8 cellular contexts compared by ENCODE assay signal in the genomic region with DNA sequence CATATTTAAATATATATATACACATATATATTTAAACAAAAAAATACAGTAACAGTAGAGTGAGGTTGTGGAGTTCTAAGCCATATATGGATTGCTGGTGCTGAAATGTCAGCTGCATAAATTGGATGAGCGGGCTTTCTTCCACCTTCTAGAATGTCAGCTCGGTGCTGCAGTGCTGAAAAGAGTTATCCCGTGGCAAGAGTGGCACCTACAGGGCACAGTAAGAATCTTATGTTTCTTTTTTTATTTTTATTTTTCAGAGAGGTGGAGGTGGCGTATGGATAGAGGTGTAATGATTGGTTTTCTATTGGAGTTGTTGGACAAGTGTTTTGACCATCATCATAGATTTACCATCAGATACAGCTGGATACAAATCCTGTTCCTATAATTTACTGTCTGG.
DNase-seq lines count a peak whose midpoint lies in the region; ATAC-seq, FAIRE-seq and TF ChIP-seq lines count a peak whose summit lies in the region.

No MANE protein-coding gene starts in this region.

- BruUV-seq in K562 (replicated peaks; lab: Mats Ljungman, UMichigan), result no TSS peak

- TF ChIP-seq CTCF in HFF-Myc (IDR thresholded peaks at IDR 0.05; ENCODE audit: low read depth, low read length, missing control alignments) (peak; percentile 20), K562 (IDR thresholded peaks at IDR 0.05 in 2 of 3, conservative IDR thresholded peaks at IDR 0.05 in 1 of 3; ENCODE audit: insufficient read depth in 2 of 3, low read depth in 1 of 3, low read length in 3 of 3) (peak; percentile 25 to 51 (median 26); a peak in 4 of 6 replicates), kidney (IDR thresholded peaks at IDR 0.05; ENCODE audit: borderline replicate concordance, extremely low read depth, insufficient read depth) (peak; percentile 51)

- no peaks in the 10 kb centered on the region for H4K20me1 ChIP-seq in K562 (replicated peaks; ENCODE audit: control insufficient read depth, insufficient read depth, low read length)

- H3K4me2 ChIP-seq in K562 (ENCODE audit: insufficient read depth, low read length), result no peak overlapping the region

- H3K27ac ChIP-seq in K562 (ENCODE audit: extremely low read depth, low read depth, low read length) (no peak overlapping the region), kidney (ENCODE audit: low read depth in 2 of 2, low read length in 2 of 2) (no peak overlapping the region), substantia nigra (ENCODE audit: low read depth, low read length, poor library complexity, severe bottlenecking) (peak overlapping the region; percentile 80)

- WGBS in K562 (ENCODE audit: insufficient coverage, low coverage, missing lambda C conversion rate), result 4% methylated on average over 4 of the region's 4 CpGs

- FAIRE-seq in K562 (lab: Jason Lieb, UNC), result no peak
- FAIRE-seq in kidney (lab: Jason Lieb, UNC), result no peak

- no peaks in the 10 kb centered on the region for H3K9me1 ChIP-seq in K562 (ENCODE audit: control insufficient read depth, insufficient read depth, low read length)

- H3K4me1 ChIP-seq in K562 (replicated peaks in 1 of 2; ENCODE audit: control insufficient read depth in 2 of 2, insufficient read depth in 2 of 2, low read length in 2 of 2), result no peaks in the 10 kb centered on the region
- H3K4me1 ChIP-seq in kidney (ENCODE audit: control insufficient read depth in 1 of 2, insufficient read depth in 1 of 2, low read depth in 1 of 2, low read length in 2 of 2), result no peaks in the 10 kb centered on the region

- H3K79me2 ChIP-seq in K562 (ENCODE audit: control insufficient read depth, insufficient read depth, low read length), result no peaks in the 10 kb centered on the region

- H3K36me3 Mint-ChIP-seq in activated T-cell treated with anti-CD3 and anti-CD28 coated beads, Interleukin-2, amount 50 U/mL, for 4 hours (ENCODE audit: insufficient read depth), result no peaks in the 10 kb centered on the region

- H3K4me3 ChIP-seq in HFF-Myc (replicated peaks; ENCODE audit: low read depth, low read length) (no peak overlapping the region), K562 (no peak overlapping the region), kidney (ENCODE audit: low read length in 2 of 2) (no peak overlapping the region)

- H3K36me3 ChIP-seq in K562 (ENCODE audit: control insufficient read depth, insufficient read depth, low read length), result no peaks in the 10 kb centered on the region
- no peaks in the 10 kb centered on the region for H3K36me3 ChIP-seq in kidney (ENCODE audit: control insufficient read depth in 1 of 2, insufficient read depth in 2 of 2, low read length in 2 of 2)

- H3K9ac ChIP-seq in K562 (ENCODE audit: insufficient read depth in 1 of 2, low read depth in 2 of 2, low read length in 2 of 2) (no peak overlapping the region), kidney (ENCODE audit: low read length in 2 of 2) (no peak overlapping the region)

- H3K27me3 ChIP-seq in K562 (ENCODE audit: control insufficient read depth in 2 of 2, insufficient read depth in 2 of 2, low read length in 2 of 2), result no peaks in the 10 kb centered on the region

- H3K9me3 Mint-ChIP-seq in activated T-cell treated with anti-CD3 and anti-CD28 coated beads, Interleukin-2, amount 50 U/mL, for 4 hours, result no peaks in the 10 kb centered on the region

- H3K4me3 Mint-ChIP-seq in activated T-cell treated with anti-CD3 and anti-CD28 coated beads, Interleukin-2, amount 50 U/mL, for 4 hours, result no peak overlapping the region

- DNase-seq in COR-L47 (lab: John Stamatoyannopoulos, UW) (peak; percentile 66), HFF-Myc (ENCODE audit: extremely low read depth, low read depth) (no peak), NCI-H524 (lab: John Stamatoyannopoulos, UW) (peak; percentile 24 to 64), K562 (ENCODE audit: extremely low read depth in 1 of 4, low spot score in 3 of 4) (peak in 1 of 4 experiments; percentile 19), kidney (no peak), substantia nigra (lab: John Stamatoyannopoulos, UW) (peak in 37 of 49 donors; percentile 2 to 74 (median 29)), cerebellum (ENCODE audit: low spot score) (no peak)
- DNase-seq in activated T-cell treated with anti-CD3 and anti-CD28 coated beads, Interleukin-2, amount 50 U/mL, for 4 hours, result no peak

- TF ChIP-seq RAD21 in K562 (CRISPR knock-in tag; conservative IDR thresholded peaks at IDR 0.05 in 1 of 2, IDR thresholded peaks at IDR 0.05 in 1 of 2), result peak; percentile 61 to 72

- TF ChIP-seq POLR2A in K562 (conservative IDR thresholded peaks at IDR 0.05), result no peak

- CTCF ChIA-PET in K562 (lab: Yijun Ruan, JAX; ENCODE audit: low intra/inter-chr PET ratio), result interaction anchor here (0.5 to 4.5 kb wide), 6 partner anchors 9 to 252 kb away, joined by 3 to 39 read pairs (median 6); no protein-coding TSS in a partner anchor

- TF ChIP-seq EP300 in K562 (IDR thresholded peaks at IDR 0.05; ENCODE audit: low read length), result no peak

- in situ Hi-C loops in K562 (cut with MboI), result no loop called here

- H3K4me1 Mint-ChIP-seq in activated T-cell treated with anti-CD3 and anti-CD28 coated beads, Interleukin-2, amount 50 U/mL, for 4 hours (ENCODE audit: low read depth), result no peaks in the 10 kb centered on the region

- H2AFZ ChIP-seq in K562 (ENCODE audit: low read depth, low read length), result no peak overlapping the region

- intact Hi-C loops in K562 (cut with micrococcal nuclease) (loop anchor here (2.0 kb wide), 1 partner anchor 159 kb away; no protein-coding TSS in a partner anchor), kidney (cut with DNase I) (loop anchor here (5.0 kb wide), 1 partner anchor 159 kb away; no protein-coding TSS in a partner anchor)

- H3K9me3 ChIP-seq in K562 (replicated peaks; ENCODE audit: control insufficient read depth, insufficient read depth, low read depth, low read length) (no peaks in the 10 kb centered on the region), kidney (ENCODE audit: control insufficient read depth in 1 of 2, low read length in 2 of 2) (no peaks in the 10 kb centered on the region)

- peak; percentile 33 for ATAC-seq in K562
- no peak for ATAC-seq in activated T-cell treated with anti-CD3 and anti-CD28 coated beads, Interleukin-2, amount 50 U/mL, for 4 hours

- POLR2A ChIA-PET in K562 (lab: Yijun Ruan, JAX), result interaction anchor here (1.4 kb wide), 1 partner anchor 150 kb away, joined by 3 read pairs; no protein-coding TSS in a partner anchor

- no peaks in the 10 kb centered on the region for H3K27me3 Mint-ChIP-seq in activated T-cell treated with anti-CD3 and anti-CD28 coated beads, Interleukin-2, amount 50 U/mL, for 4 hours (ENCODE audit: low read depth)

TF ChIP-seq in K562, 482 proteins besides CTCF, POLR2A, EP300 and RAD21:
- TF ChIP-seq ZFP1 (CRISPR knock-in tag; IDR thresholded peaks at IDR 0.05) (no peak), GTF2F1 (IDR thresholded peaks at IDR 0.05; ENCODE audit: low read depth, low read length) (no peak)
- TF ChIP-seq, protein P1, sequence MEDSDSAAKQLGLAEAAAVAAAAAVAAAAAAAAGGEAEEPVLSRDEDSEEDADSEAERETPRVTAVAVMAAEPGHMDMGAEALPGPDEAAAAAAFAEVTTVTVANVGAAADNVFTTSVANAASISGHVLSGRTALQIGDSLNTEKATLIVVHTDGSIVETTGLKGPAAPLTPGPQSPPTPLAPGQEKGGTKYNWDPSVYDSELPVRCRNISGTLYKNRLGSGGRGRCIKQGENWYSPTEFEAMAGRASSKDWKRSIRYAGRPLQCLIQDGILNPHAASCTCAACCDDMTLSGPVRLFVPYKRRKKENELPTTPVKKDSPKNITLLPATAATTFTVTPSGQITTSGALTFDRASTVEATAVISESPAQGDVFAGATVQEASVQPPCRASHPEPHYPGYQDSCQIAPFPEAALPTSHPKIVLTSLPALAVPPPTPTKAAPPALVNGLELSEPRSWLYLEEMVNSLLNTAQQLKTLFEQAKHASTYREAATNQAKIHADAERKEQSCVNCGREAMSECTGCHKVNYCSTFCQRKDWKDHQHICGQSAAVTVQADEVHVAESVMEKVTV (CRISPR knock-in tag; IDR thresholded peaks at IDR 0.05), result 0 out of 2 replicates have a peak, but pooled peaks have one; percentile 29

Comparison
In these comparisons a context has a peak if more than half of its experiments do, and no peak if none do; other contexts are left out.
1. DNase-seq: peak in COR-L47 (single experiment), NCI-H524 (2 of 2) and substantia nigra (37 of 49); none in HFF-Myc (single experiment), kidney (single experiment), cerebellum (single experiment) and activated T-cell treated with anti-CD3 and anti-CD28 coated beads, Interleukin-2, amount 50 U/mL, for 4 hours (single experiment).
2. Peak in every context shown above with its lines, with median percentiles within 50 percentile points of each other: CTCF ChIP-seq.